29 cellular contexts compared by ENCODE assay signal in the genomic region with DNA sequence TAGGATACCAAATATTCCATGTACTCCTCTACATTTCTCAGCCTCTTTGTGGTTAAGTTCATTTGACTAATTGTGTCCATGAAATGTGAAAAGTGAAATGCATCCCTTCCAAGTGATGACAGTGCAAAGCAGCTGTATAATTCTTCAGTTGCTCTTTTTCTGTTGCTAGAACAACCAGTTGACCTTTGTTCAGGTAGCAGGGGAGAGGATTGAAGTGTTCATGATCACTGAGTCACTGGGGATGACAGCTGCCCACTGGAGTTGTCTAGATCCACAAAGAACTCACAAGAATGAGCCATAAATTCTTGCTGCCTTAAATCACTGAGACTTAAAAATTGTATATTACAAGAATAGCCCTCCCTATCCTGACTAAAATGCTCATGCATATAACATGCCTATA.
DNase-seq lines count a peak whose midpoint lies in the region; ATAC-seq and TF ChIP-seq lines count a peak whose summit lies in the region.
"Had no signal": no experiment of that assay in that cellular context is flagged by ENCODE, and none has a peak within 500 bp of the region (broad histone marks: within the 10 kb centered on the region; RNA-seq: fewer than 3 reads in every experiment).

No MANE protein-coding gene starts in this region.

- TF ChIP-seq POLR2A in upper lobe of left lung (IDR thresholded peaks at IDR 0.05), result no peak

- H3K36me3 ChIP-seq in upper lobe of left lung, result no peaks in the 10 kb centered on the region
- H3K36me3 ChIP-seq: lower lobe of right lung, pancreas, right atrium auricular region, spleen, transverse colon had no signal

- H3K27ac ChIP-seq in foreskin keratinocyte (no peak overlapping the region), upper lobe of left lung (no peak overlapping the region)
- H3K27ac ChIP-seq: C4-2B, HL-60, lower lobe of right lung, pancreas, right atrium auricular region, spleen, transverse colon had no signal

- ATAC-seq in foreskin keratinocyte, result no peak
- ATAC-seq in upper lobe of left lung (ENCODE audit: low FRiP score in 2 of 2), result no peak
- ATAC-seq: lower lobe of right lung, mucosa of descending colon, Panc1, pancreas had no signal

- no peak for TF ChIP-seq CTCF in foreskin keratinocyte (conservative IDR thresholded peaks at IDR 0.05)
- no peak for TF ChIP-seq CTCF in upper lobe of left lung (IDR thresholded peaks at IDR 0.05)

- peak; percentile 7 for DNase-seq in HK-2 (ENCODE audit: unreplicated experiment)
- DNase-seq in RKO (ENCODE audit: low spot score), result peak; percentile 45
- peak; percentile 2 to 29 for DNase-seq in foreskin keratinocyte
- peak; percentile 63 for DNase-seq in skeletal muscle cell (ENCODE audit: low read depth)
- DNase-seq in upper lobe of left lung, result no peak
- no peak for DNase-seq in activated CD8-positive, alpha-beta memory T cell treated with anti-CD3 and anti-CD28 coated beads, Interleukin-2, amount 50 U/mL, for 48 hours
- no peak for DNase-seq in amniotic stem cell (lab: John Stamatoyannopoulos, UW)
- DNase-seq: activated CD4-positive, alpha-beta T cell treated with anti-CD3 and anti-CD28 coated beads, Interleukin-2, amount 50 U/mL, for 4 hours; activated naive CD4-positive, alpha-beta T cell treated with anti-CD3 and anti-CD28 coated beads, Interleukin-2, amount 10 ng/mL, durations not matched to agents 7 days and 5 days; amygdala; dermis blood vessel endothelial cell; Kasumi-1; kidney; lower lobe of right lung; mucosa of descending colon; NCI-H1048; NCI-H1694; NCI-H2171; NCI-H524; nephron progenitor cell; pancreas; spleen; stimulated activated CD4-positive, alpha-beta T cell treated with anti-CD3 and anti-CD28 coated beads, Interleukin-2, amount 100 ng/mL, for 48 hours; T-helper 1 cell; transverse colon had no signal

- H3K9me3 ChIP-seq in upper lobe of left lung, result no peaks in the 10 kb centered on the region
- H3K9me3 ChIP-seq: lower lobe of right lung, mucosa of descending colon, pancreas, right atrium auricular region, spleen, transverse colon had no signal

- H3K4me1 ChIP-seq in foreskin keratinocyte (no peaks in the 10 kb centered on the region), upper lobe of left lung (peaks cover 0 to 6% (median 0%) of the 10 kb centered on the region in 4 donors)
- H3K4me1 ChIP-seq: lower lobe of right lung, pancreas, right atrium auricular region, spleen, transverse colon had no signal

- H3K27me3 ChIP-seq in foreskin keratinocyte (no peaks in the 10 kb centered on the region), upper lobe of left lung (no peaks in the 10 kb centered on the region)
- H3K27me3 ChIP-seq: pancreas, right atrium auricular region, spleen, transverse colon had no signal

- TF ChIP-seq EP300 in upper lobe of left lung (IDR thresholded peaks at IDR 0.05), result no peak

- no peak overlapping the region for H3K4me3 ChIP-seq in skeletal muscle cell (ENCODE audit: low read depth, low read length)
- no peak overlapping the region for H3K4me3 ChIP-seq in upper lobe of left lung
- H3K4me3 ChIP-seq: lower lobe of right lung, mucosa of descending colon, pancreas, right atrium auricular region, spleen, transverse colon had no signal

Comparison
In these comparisons a context has a peak if more than half of its experiments do, and no peak if none do; other contexts are left out.
1. DNase-seq: peak in HK-2 (single experiment), RKO (single experiment), foreskin keratinocyte (2 of 2) and skeletal muscle cell (single experiment); none in upper lobe of left lung (0 of 2), activated CD8-positive, alpha-beta memory T cell treated with anti-CD3 and anti-CD28 coated beads, Interleukin-2, amount 50 U/mL, for 48 hours (single experiment) and amniotic stem cell (single experiment).